ENCODE assay signal across 1 cellular context in the genomic region with DNA sequence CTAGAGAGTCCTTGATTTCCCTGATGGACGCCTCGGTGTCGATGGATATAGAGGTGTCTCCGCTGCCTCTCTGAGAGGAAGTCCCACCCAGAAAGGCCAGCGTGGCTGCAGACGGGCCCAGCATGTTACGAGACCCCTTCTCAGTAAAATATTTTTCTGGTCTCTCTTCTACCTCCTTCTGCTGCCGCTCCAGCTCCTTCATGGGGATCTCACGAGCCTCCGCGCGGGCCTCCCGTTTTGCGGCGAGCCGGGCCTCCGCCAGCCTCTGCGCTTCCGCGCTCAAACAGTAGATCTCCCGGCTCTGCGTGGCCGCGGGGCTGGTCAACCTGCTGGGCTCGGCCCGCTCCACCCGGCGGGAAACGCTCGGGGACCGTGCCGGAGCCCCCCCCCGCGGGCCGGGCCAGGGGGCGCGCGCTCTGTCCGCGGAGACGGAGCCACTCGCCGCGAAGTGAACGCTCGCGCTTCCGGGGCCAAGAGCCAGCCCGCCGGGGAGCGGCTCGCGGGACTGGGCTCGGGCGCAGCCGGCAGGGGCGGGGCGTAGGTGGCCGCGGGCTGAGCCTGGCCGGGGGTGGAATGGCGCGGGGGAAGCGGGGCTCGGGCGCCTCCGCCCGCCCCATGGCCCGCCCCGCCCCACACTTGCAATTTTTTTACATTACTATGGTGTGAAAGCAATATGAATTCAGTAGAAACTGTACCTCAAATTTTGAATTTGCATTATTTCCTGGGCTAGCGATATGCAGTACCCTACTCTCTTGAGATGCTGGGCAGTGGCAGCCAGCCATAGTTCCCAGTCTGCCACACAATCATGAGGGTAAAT.
TF ChIP-seq lines count a peak whose summit lies in the region.

No MANE protein-coding gene starts in this region.

TF ChIP-seq in K562, 482 proteins besides CTCF, POLR2A, EP300 and RAD21 (continued from another document and continues in another):
- TF ChIP-seq, protein P1, sequence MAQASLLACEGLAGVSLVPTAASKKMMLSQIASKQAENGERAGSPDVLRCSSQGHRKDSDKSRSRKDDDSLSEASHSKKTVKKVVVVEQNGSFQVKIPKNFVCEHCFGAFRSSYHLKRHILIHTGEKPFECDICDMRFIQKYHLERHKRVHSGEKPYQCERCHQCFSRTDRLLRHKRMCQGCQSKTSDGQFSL (CRISPR knock-in tag; IDR thresholded peaks at IDR 0.05): peak; percentile 96
- TF ChIP-seq, protein P1 (tag; IDR thresholded peaks at IDR 0.05): peak in 1 of 2 experiments; percentile 86; a peak in 2 of 4 replicates
- TF ChIP-seq ZFP36 (IDR thresholded peaks at IDR 0.05; ENCODE audit: low read depth, low read length, partially characterized antibody) (no peak), PML (IDR thresholded peaks at IDR 0.05; ENCODE audit: low read length) (peak; percentile 45; the same call in 1 of the 2 replicates), RBM22 (IDR thresholded peaks at IDR 0.05; ENCODE audit: low read depth, low read length, poor library complexity, severe bottlenecking) (peak; percentile 59), MEF2A (IDR thresholded peaks at IDR 0.05; ENCODE audit: control insufficient read depth, low read depth, low read length) (no peak), CBX5 (IDR thresholded peaks at IDR 0.05; ENCODE audit: borderline replicate concordance, low read depth) (no peak), FOXP1 (CRISPR knock-in tag; IDR thresholded peaks at IDR 0.05) (peak; percentile 84), DIDO1 (tag; IDR thresholded peaks at IDR 0.05; ENCODE audit: low read depth) (no peak), SP1 (CRISPR knock-in tag; IDR thresholded peaks at IDR 0.05) (no peak), SMARCA4 (IDR thresholded peaks at IDR 0.05) (no peak), ATF7 (IDR thresholded peaks at IDR 0.05) (peak; percentile 54; the same call in 1 of the 2 replicates), ERF (CRISPR knock-in tag; IDR thresholded peaks at IDR 0.05) (peak; percentile 80; the same call in 1 of the 2 replicates), SRSF1 (IDR thresholded peaks at IDR 0.05; ENCODE audit: low read depth, low read length) (no peak), PHF21A (IDR thresholded peaks at IDR 0.05; ENCODE audit: borderline replicate concordance, low read depth) (no peak), EGR1 (conservative IDR thresholded peaks at IDR 0.05) (peak; percentile 66), U2AF2 (optimal IDR thresholded peaks at IDR 0.05; ENCODE audit: low read depth, low read length) (no peak)
- TF ChIP-seq, protein P2, sequence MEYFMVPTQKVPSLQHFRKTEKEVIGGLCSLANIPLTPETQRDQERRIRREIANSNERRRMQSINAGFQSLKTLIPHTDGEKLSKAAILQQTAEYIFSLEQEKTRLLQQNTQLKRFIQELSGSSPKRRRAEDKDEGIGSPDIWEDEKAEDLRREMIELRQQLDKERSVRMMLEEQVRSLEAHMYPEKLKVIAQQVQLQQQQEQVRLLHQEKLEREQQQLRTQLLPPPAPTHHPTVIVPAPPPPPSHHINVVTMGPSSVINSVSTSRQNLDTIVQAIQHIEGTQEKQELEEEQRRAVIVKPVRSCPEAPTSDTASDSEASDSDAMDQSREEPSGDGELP (CRISPR knock-in tag; IDR thresholded peaks at IDR 0.05; ENCODE audit: borderline replicate concordance): 0 out of 2 replicates have a peak, but pooled peaks have one; percentile 27
- TF ChIP-seq, protein P3, sequence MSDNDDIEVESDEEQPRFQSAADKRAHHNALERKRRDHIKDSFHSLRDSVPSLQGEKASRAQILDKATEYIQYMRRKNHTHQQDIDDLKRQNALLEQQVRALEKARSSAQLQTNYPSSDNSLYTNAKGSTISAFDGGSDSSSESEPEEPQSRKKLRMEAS (CRISPR knock-in tag; IDR thresholded peaks at IDR 0.05): peak; percentile 39; the same call in 1 of the 2 replicates
- TF ChIP-seq, protein P4, sequence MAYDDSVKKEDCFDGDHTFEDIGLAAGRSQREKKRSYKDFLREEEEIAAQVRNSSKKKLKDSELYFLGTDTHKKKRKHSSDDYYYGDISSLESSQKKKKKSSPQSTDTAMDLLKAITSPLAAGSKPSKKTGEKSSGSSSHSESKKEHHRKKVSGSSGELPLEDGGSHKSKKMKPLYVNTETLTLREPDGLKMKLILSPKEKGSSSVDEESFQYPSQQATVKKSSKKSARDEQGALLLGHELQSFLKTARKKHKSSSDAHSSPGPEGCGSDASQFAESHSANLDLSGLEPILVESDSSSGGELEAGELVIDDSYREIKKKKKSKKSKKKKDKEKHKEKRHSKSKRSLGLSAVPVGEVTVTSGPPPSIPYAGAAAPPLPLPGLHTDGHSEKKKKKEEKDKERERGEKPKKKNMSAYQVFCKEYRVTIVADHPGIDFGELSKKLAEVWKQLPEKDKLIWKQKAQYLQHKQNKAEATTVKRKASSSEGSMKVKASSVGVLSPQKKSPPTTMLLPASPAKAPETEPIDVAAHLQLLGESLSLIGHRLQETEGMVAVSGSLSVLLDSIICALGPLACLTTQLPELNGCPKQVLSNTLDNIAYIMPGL (CRISPR knock-in tag; IDR thresholded peaks at IDR 0.05): 0 out of 2 replicates have a peak, but pooled peaks have one; percentile 55
- TF ChIP-seq, protein P5, sequence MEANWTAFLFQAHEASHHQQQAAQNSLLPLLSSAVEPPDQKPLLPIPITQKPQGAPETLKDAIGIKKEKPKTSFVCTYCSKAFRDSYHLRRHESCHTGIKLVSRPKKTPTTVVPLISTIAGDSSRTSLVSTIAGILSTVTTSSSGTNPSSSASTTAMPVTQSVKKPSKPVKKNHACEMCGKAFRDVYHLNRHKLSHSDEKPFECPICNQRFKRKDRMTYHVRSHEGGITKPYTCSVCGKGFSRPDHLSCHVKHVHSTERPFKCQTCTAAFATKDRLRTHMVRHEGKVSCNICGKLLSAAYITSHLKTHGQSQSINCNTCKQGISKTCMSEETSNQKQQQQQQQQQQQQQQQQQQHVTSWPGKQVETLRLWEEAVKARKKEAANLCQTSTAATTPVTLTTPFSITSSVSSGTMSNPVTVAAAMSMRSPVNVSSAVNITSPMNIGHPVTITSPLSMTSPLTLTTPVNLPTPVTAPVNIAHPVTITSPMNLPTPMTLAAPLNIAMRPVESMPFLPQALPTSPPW (CRISPR knock-in tag; IDR thresholded peaks at IDR 0.05): peak; percentile 96
- TF ChIP-seq, protein P6, sequence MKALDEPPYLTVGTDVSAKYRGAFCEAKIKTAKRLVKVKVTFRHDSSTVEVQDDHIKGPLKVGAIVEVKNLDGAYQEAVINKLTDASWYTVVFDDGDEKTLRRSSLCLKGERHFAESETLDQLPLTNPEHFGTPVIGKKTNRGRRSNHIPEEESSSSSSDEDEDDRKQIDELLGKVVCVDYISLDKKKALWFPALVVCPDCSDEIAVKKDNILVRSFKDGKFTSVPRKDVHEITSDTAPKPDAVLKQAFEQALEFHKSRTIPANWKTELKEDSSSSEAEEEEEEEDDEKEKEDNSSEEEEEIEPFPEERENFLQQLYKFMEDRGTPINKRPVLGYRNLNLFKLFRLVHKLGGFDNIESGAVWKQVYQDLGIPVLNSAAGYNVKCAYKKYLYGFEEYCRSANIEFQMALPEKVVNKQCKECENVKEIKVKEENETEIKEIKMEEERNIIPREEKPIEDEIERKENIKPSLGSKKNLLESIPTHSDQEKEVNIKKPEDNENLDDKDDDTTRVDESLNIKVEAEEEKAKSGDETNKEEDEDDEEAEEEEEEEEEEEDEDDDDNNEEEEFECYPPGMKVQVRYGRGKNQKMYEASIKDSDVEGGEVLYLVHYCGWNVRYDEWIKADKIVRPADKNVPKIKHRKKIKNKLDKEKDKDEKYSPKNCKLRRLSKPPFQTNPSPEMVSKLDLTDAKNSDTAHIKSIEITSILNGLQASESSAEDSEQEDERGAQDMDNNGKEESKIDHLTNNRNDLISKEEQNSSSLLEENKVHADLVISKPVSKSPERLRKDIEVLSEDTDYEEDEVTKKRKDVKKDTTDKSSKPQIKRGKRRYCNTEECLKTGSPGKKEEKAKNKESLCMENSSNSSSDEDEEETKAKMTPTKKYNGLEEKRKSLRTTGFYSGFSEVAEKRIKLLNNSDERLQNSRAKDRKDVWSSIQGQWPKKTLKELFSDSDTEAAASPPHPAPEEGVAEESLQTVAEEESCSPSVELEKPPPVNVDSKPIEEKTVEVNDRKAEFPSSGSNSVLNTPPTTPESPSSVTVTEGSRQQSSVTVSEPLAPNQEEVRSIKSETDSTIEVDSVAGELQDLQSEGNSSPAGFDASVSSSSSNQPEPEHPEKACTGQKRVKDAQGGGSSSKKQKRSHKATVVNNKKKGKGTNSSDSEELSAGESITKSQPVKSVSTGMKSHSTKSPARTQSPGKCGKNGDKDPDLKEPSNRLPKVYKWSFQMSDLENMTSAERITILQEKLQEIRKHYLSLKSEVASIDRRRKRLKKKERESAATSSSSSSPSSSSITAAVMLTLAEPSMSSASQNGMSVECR (CRISPR knock-in tag; IDR thresholded peaks at IDR 0.05): peak; percentile 67
- TF ChIP-seq, protein P7, sequence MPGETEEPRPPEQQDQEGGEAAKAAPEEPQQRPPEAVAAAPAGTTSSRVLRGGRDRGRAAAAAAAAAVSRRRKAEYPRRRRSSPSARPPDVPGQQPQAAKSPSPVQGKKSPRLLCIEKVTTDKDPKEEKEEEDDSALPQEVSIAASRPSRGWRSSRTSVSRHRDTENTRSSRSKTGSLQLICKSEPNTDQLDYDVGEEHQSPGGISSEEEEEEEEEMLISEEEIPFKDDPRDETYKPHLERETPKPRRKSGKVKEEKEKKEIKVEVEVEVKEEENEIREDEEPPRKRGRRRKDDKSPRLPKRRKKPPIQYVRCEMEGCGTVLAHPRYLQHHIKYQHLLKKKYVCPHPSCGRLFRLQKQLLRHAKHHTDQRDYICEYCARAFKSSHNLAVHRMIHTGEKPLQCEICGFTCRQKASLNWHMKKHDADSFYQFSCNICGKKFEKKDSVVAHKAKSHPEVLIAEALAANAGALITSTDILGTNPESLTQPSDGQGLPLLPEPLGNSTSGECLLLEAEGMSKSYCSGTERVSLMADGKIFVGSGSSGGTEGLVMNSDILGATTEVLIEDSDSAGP (CRISPR knock-in tag; IDR thresholded peaks at IDR 0.05): no peak
- TF ChIP-seq, protein P8, sequence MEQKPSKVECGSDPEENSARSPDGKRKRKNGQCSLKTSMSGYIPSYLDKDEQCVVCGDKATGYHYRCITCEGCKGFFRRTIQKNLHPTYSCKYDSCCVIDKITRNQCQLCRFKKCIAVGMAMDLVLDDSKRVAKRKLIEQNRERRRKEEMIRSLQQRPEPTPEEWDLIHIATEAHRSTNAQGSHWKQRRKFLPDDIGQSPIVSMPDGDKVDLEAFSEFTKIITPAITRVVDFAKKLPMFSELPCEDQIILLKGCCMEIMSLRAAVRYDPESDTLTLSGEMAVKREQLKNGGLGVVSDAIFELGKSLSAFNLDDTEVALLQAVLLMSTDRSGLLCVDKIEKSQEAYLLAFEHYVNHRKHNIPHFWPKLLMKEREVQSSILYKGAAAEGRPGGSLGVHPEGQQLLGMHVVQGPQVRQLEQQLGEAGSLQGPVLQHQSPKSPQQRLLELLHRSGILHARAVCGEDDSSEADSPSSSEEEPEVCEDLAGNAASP (IDR thresholded peaks at IDR 0.05): no peak
- TF ChIP-seq, protein P9, sequence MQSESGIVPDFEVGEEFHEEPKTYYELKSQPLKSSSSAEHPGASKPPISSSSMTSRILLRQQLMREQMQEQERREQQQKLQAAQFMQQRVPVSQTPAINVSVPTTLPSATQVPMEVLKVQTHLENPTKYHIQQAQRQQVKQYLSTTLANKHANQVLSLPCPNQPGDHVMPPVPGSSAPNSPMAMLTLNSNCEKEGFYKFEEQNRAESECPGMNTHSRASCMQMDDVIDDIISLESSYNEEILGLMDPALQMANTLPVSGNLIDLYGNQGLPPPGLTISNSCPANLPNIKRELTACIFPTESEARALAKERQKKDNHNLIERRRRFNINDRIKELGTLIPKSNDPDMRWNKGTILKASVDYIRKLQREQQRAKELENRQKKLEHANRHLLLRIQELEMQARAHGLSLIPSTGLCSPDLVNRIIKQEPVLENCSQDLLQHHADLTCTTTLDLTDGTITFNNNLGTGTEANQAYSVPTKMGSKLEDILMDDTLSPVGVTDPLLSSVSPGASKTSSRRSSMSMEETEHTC (IDR thresholded peaks at IDR 0.05): no peak
